In genomic region chr12:54414191-54414525, GRCh38 we compare ENCODE assay signal across 11 cellular contexts. TPM values are rescaled to one million over a fixed set of nuclear protein-coding genes. Genes with fewer than 3 reads are reported as not detected.
A peak's percentile ranks its signal among the peaks of the same experiment; 100 is the strongest.
DNase-seq lines count a peak whose midpoint lies in the region; ATAC-seq and TF ChIP-seq lines count a peak whose summit lies in the region.
"Had no signal": no experiment of that assay in that cellular context is flagged by ENCODE, and none has a peak within 500 bp of the region (broad histone marks: within the 10 kb centered on the region; RNA-seq: fewer than 3 reads in every experiment).

No MANE protein-coding gene starts in this region.

- H3K4me1 ChIP-seq in DND-41 (ENCODE audit: insufficient read depth, low read length) (peaks cover 61% of the 10 kb centered on the region), esophagus muscularis mucosa (peaks cover 68 to 87% (median 84%) of the 10 kb centered on the region in 4 donors)

- TF ChIP-seq POLR2A in esophagus muscularis mucosa (IDR thresholded peaks at IDR 0.05; ENCODE audit: low read depth): no peak

- H3K4me3 ChIP-seq in DND-41 (ENCODE audit: low read depth in 1 of 2, low read length in 2 of 2) (0 out of 4 replicates have a peak overlapping the region, but pooled peaks of 1 of the 2 experiments have one; percentile 10), SK-N-MC (peak overlapping the region; percentile 65), esophagus muscularis mucosa (peak overlapping the region; percentile 80 to 96 (median 91)), skeletal muscle cell (ENCODE audit: low read depth, low read length) (peak overlapping the region; percentile 20)

- H3K27ac ChIP-seq in DND-41 (ENCODE audit: low read length) (peak overlapping the region; percentile 90), SK-N-MC (no peak overlapping the region), esophagus muscularis mucosa (replicated peaks in 1 of 4) (peak overlapping the region; percentile 72 to 97 (median 94))

- no peak for DNase-seq in DND-41
- DNase-seq in SK-N-MC (ENCODE audit: low read depth, low spot score): no peak
- DNase-seq in esophagus muscularis mucosa (ENCODE audit: extremely low spot score): no peak
- no peak for DNase-seq in skeletal muscle cell (ENCODE audit: low read depth)
- DNase-seq in AG08395 (ENCODE audit: low spot score): no peak
- DNase-seq: activated CD4-positive, CD25-positive, alpha-beta regulatory T cell treated with anti-CD3 and anti-CD28 coated beads, Interleukin-2, amount 50 U/mL, for 72 hours; NCI-H1436 treated with DMSO at 0.1 percent for 48 hours had no signal

- peak overlapping the region; percentile 59 for H3K4me2 ChIP-seq in DND-41 (ENCODE audit: insufficient read depth, low read length)

- TF ChIP-seq CTCF in DND-41 (IDR thresholded peaks at IDR 0.05; ENCODE audit: borderline replicate concordance, extremely low read depth, low read length, poor library complexity, severe bottlenecking) (no peak), esophagus muscularis mucosa (IDR thresholded peaks at IDR 0.05) (no peak)

- no peak for TF ChIP-seq EP300 in esophagus muscularis mucosa (IDR thresholded peaks at IDR 0.05)

- no peak for ATAC-seq in DND-41 (ENCODE audit: insufficient read depth, low read depth)
- ATAC-seq in GM21360 (IDR thresholded peaks at IDR 0.05; ENCODE audit: unreplicated experiment): no peak
- no peak for ATAC-seq in GM18519 (IDR thresholded peaks at IDR 0.05; ENCODE audit: low FRiP score, unreplicated experiment)
- ATAC-seq in GM21526 (IDR thresholded peaks at IDR 0.05; ENCODE audit: low FRiP score, unreplicated experiment): no peak
- ATAC-seq: HCT116 had no signal

- H4K20me1 ChIP-seq in DND-41 (ENCODE audit: insufficient read depth, low read length): no peaks in the 10 kb centered on the region

- H3K9me3 ChIP-seq in DND-41 (ENCODE audit: insufficient read depth, low read length, severe bottlenecking): no peaks in the 10 kb centered on the region
- no peaks in the 10 kb centered on the region for H3K9me3 ChIP-seq in SK-N-MC (ENCODE audit: low read depth, low read length)
- H3K9me3 ChIP-seq in esophagus muscularis mucosa: no peaks in the 10 kb centered on the region

- 57% methylated on average over 3 of the region's 3 CpGs for WGBS in esophagus muscularis mucosa

- peak overlapping the region; percentile 38; the same call in 1 of the 2 replicates for H3K9ac ChIP-seq in DND-41 (ENCODE audit: low read depth, low read length)
- H3K9ac ChIP-seq in SK-N-MC (ENCODE audit: insufficient read length): no peak overlapping the region

- H3K36me3 ChIP-seq in DND-41 (ENCODE audit: insufficient read depth, low read length) (peaks cover 23% of the 10 kb centered on the region), SK-N-MC (ENCODE audit: insufficient read depth, low read length) (peaks cover 19% of the 10 kb centered on the region; the same call in 1 of the 2 replicates), esophagus muscularis mucosa (peaks cover 15 to 40% (median 28%) of the 10 kb centered on the region in 4 donors)

- H3K27me3 ChIP-seq in DND-41 (ENCODE audit: insufficient read depth, low read length, poor library complexity): no peaks in the 10 kb centered on the region
- no peaks in the 10 kb centered on the region for H3K27me3 ChIP-seq in esophagus muscularis mucosa

- intact Hi-C loops in esophagus muscularis mucosa (cut with DNase I): no loop called here

- peaks cover 77% of the 10 kb centered on the region for H3K79me2 ChIP-seq in DND-41 (ENCODE audit: insufficient read depth, low read length)

- H2AFZ ChIP-seq in DND-41 (ENCODE audit: low read depth, low read length): no peak overlapping the region

RNA-seq across cellular contexts. Expression of gene ITGA5, which starts 4.9 kb away (rescaled TPM):
- 100 to 1,000 TPM; 264 to 785 (median 602) TPM for total RNA-seq in esophagus muscularis mucosa

RNA-seq across cellular contexts. Expression of gene ZNF385A, which starts 29.6 kb away (rescaled TPM):
- total RNA-seq in esophagus muscularis mucosa: 10 to 100 TPM; 15.7 to 32.6 (median 19.4) TPM

RNA-seq across cellular contexts. Expression of gene GPR84, which starts 49.9 kb away (rescaled TPM):
- total RNA-seq in esophagus muscularis mucosa: under 1 TPM in 1 of 4 donors, not detected in 3; 0.66 TPM

RNA-seq across cellular contexts. Expression of gene GTSF1, which starts 59.2 kb away (rescaled TPM):
- not detected for total RNA-seq in esophagus muscularis mucosa
